ENCODE assay signal across 9 cellular contexts in genomic region chr11:100719362-100719761, GRCh38. TPM values are rescaled to one million over a fixed set of nuclear protein-coding genes. Genes with fewer than 3 reads are reported as not detected.
A peak's percentile ranks its signal among the peaks of the same experiment; 100 is the strongest.
DNase-seq lines count a peak whose midpoint lies in the region; ATAC-seq lines count a peak whose summit lies in the region.
"Had no signal": no experiment of that assay in that cellular context is flagged by ENCODE, and none has a peak within 500 bp of the region (broad histone marks: within the 10 kb centered on the region; RNA-seq: fewer than 3 reads in every experiment).

No MANE protein-coding gene starts in this region.

- no peak overlapping the region for H3K4ac ChIP-seq in neuronal stem cell (ENCODE audit: low read length)

- peaks cover 6 to 12% of the 10 kb centered on the region in 2 donors for H3K4me1 ChIP-seq in neuronal stem cell (ENCODE audit: control insufficient read depth in 2 of 2, insufficient read depth in 1 of 2, low read depth in 1 of 2, low read length in 2 of 2)

- no peak overlapping the region for H2BK5ac ChIP-seq in neuronal stem cell (ENCODE audit: low read length)

- no peak overlapping the region for H3K27ac Mint-ChIP-seq in activated naive CD4-positive, alpha-beta T cell treated with anti-CD3 and anti-CD28 coated beads, Interleukin-2, amount 10 ng/mL, durations not matched to agents 7 days and 5 days

- no peak overlapping the region for H3K4me3 Mint-ChIP-seq in activated naive CD4-positive, alpha-beta T cell treated with anti-CD3 and anti-CD28 coated beads, Interleukin-2, amount 10 ng/mL, durations not matched to agents 7 days and 5 days

- WGBS in neuronal stem cell (ENCODE audit: extremely low coverage in 2 of 2, insufficient read length in 2 of 2, insufficient replicate concordance in 1 of 2), 2 donors: no CpG with 5 or more reads among the region's 2 CpGs

- no peaks in the 10 kb centered on the region for H3K27me3 Mint-ChIP-seq in activated naive CD4-positive, alpha-beta T cell treated with anti-CD3 and anti-CD28 coated beads, Interleukin-2, amount 10 ng/mL, durations not matched to agents 7 days and 5 days

- H2BK12ac ChIP-seq in neuronal stem cell (ENCODE audit: low read length): no peak overlapping the region

- no peak overlapping the region for H3K14ac ChIP-seq in neuronal stem cell (ENCODE audit: low read length)

- no peak overlapping the region for H4K91ac ChIP-seq in neuronal stem cell (ENCODE audit: low read depth, low read length, poor library complexity)

- no peaks in the 10 kb centered on the region for H3K36me3 ChIP-seq in neuronal stem cell (replicated peaks in 1 of 2; ENCODE audit: control insufficient read depth in 2 of 2, insufficient read depth in 2 of 2, low read length in 2 of 2)

- H2AK5ac ChIP-seq in neuronal stem cell (ENCODE audit: low read depth, low read length): no peak overlapping the region

- H3K23ac ChIP-seq in neuronal stem cell (ENCODE audit: low read depth, low read length, poor library complexity): no peak overlapping the region

- H4K8ac ChIP-seq in neuronal stem cell (ENCODE audit: low read depth, low read length): no peak overlapping the region

- peak overlapping the region in 1 of 2 donors; percentile 15 for H3K4me3 ChIP-seq in neuronal stem cell (ENCODE audit: low read length in 2 of 2)

- no peaks in the 10 kb centered on the region for H3K79me1 ChIP-seq in neuronal stem cell (ENCODE audit: low read depth, low read length)

- CTCF ChIA-PET in activated naive CD4-positive, alpha-beta T cell treated with anti-CD3 and anti-CD28 coated beads, Interleukin-2, amount 10 ng/mL, durations not matched to agents 7 days and 5 days (lab: Charles Lee): no interaction called here

- DNase-seq in Daoy (ENCODE audit: low read depth) (peak; percentile 3), NCI-H82 (lab: John Stamatoyannopoulos, UW) (peak; percentile 94), fibroblast of gingiva (ENCODE audit: low read depth) (peak; percentile 52), neuronal stem cell (ENCODE audit: low spot score) (no peak), Kasumi-1 (lab: John Stamatoyannopoulos, UW) (no peak)
- DNase-seq in activated naive CD4-positive, alpha-beta T cell treated with anti-CD3 and anti-CD28 coated beads, Interleukin-2, amount 10 ng/mL, durations not matched to agents 7 days and 5 days: no peak

- H3K9me3 ChIP-seq in neuronal stem cell (replicated peaks in 1 of 2; ENCODE audit: control insufficient read depth in 2 of 2, insufficient read depth in 1 of 2, low read depth in 1 of 2, low read length in 2 of 2): no peaks in the 10 kb centered on the region

- H3K27ac ChIP-seq in neuronal stem cell (replicated peaks; ENCODE audit: low read length): no peak overlapping the region
- H3K27ac ChIP-seq: KMS-11 had no signal

- no peaks in the 10 kb centered on the region for H3K4me1 Mint-ChIP-seq in activated naive CD4-positive, alpha-beta T cell treated with anti-CD3 and anti-CD28 coated beads, Interleukin-2, amount 10 ng/mL, durations not matched to agents 7 days and 5 days

- H2BK120ac ChIP-seq in neuronal stem cell (ENCODE audit: low read depth, low read length): no peak overlapping the region

- peak overlapping the region; percentile 23 for H3K4me2 ChIP-seq in neuronal stem cell (ENCODE audit: insufficient read depth, low read length, poor library complexity, severe bottlenecking)
- H3K4me2 ChIP-seq: KMS-11 had no signal

- no peaks in the 10 kb centered on the region for H3K27me3 ChIP-seq in neuronal stem cell (ENCODE audit: control insufficient read depth in 3 of 3, insufficient read depth in 3 of 3, low read depth in 1 of 3, low read length in 3 of 3)

- no peak overlapping the region for H3K18ac ChIP-seq in neuronal stem cell (ENCODE audit: low read length)

- no peak overlapping the region for H3K9ac ChIP-seq in neuronal stem cell (ENCODE audit: low read depth, low read length, poor library complexity)
- H3K9ac ChIP-seq: KMS-11 had no signal

- no peak overlapping the region for H2BK15ac ChIP-seq in neuronal stem cell (ENCODE audit: low read length)

- H2AFZ ChIP-seq in neuronal stem cell (ENCODE audit: low read length): peak overlapping the region; percentile 60

- H3K36me3 Mint-ChIP-seq in activated naive CD4-positive, alpha-beta T cell treated with anti-CD3 and anti-CD28 coated beads, Interleukin-2, amount 10 ng/mL, durations not matched to agents 7 days and 5 days: no peaks in the 10 kb centered on the region

- no peaks in the 10 kb centered on the region for H3K9me3 Mint-ChIP-seq in activated naive CD4-positive, alpha-beta T cell treated with anti-CD3 and anti-CD28 coated beads, Interleukin-2, amount 10 ng/mL, durations not matched to agents 7 days and 5 days

- ATAC-seq in HG03342 (IDR thresholded peaks at IDR 0.05; ENCODE audit: unreplicated experiment) (no peak), HG02973 (IDR thresholded peaks at IDR 0.05; ENCODE audit: unreplicated experiment) (no peak)

RNA-seq across cellular contexts. Expression of gene ARHGAP42, which starts 32.3 kb away (rescaled TPM):
- 6.7 and 6.9 TPM in 2 replicates for total RNA-seq in Daoy (2014; rRNA removed; shearing (Covaris generic))
- 8.1 TPM for polyA plus RNA-seq in neuronal stem cell (2013, experiment 1 of 2)
- polyA plus RNA-seq in neuronal stem cell (2013, experiment 2 of 2): 8.0 TPM

Comparison
In these comparisons a context has a peak if more than half of its experiments do, and no peak if none do; other contexts are left out.
1. DNase-seq: peak in Daoy (single experiment), NCI-H82 (single experiment) and fibroblast of gingiva (single experiment); none in neuronal stem cell (single experiment), Kasumi-1 (0 of 2) and activated naive CD4-positive, alpha-beta T cell treated with anti-CD3 and anti-CD28 coated beads, Interleukin-2, amount 10 ng/mL, durations not matched to agents 7 days and 5 days (single experiment).